Comparison of ENCODE assay signal across 11 cellular contexts in genomic region chr6:130778946-130779657, GRCh38. TPM values are rescaled to one million over a fixed set of nuclear protein-coding genes. Genes with fewer than 3 reads are reported as not detected.
DNase-seq lines count a peak whose midpoint lies in the region; ATAC-seq and TF ChIP-seq lines count a peak whose summit lies in the region.
"Had no signal": no experiment of that assay in that cellular context is flagged by ENCODE, and none has a peak within 500 bp of the region (broad histone marks: within the 10 kb centered on the region; RNA-seq: fewer than 3 reads in every experiment).

No MANE protein-coding gene starts in this region.

- peak overlapping the region in 2 of 3 experiments; percentile 3 to 50 for H3K27ac Mint-ChIP-seq in nephron

- H2AFZ ChIP-seq in DND-41 (ENCODE audit: low read depth, low read length) (no peak overlapping the region), trophoblast cell (ENCODE audit: insufficient read depth, low read length, poor library complexity) (no peak overlapping the region)

- H3K36me3 ChIP-seq in DND-41 (ENCODE audit: insufficient read depth, low read length) (no peaks in the 10 kb centered on the region), testis (ENCODE audit: low read depth, missing control alignments) (no peaks in the 10 kb centered on the region), trophoblast cell (ENCODE audit: control insufficient read depth in 1 of 2, insufficient read depth in 2 of 2, low read length in 2 of 2) (no peaks in the 10 kb centered on the region)
- H3K36me3 ChIP-seq: SJCRH30 had no signal

- H3K4me1 Mint-ChIP-seq in nephron, result peaks cover 21% of the 10 kb centered on the region

- H3K9me3 ChIP-seq in DND-41 (ENCODE audit: insufficient read depth, low read length, severe bottlenecking) (no peaks in the 10 kb centered on the region), testis (no peaks in the 10 kb centered on the region), trophoblast cell (ENCODE audit: insufficient read depth, low read depth, low read length) (no peaks in the 10 kb centered on the region)
- H3K9me3 ChIP-seq: SJCRH30 had no signal

- no peaks in the 10 kb centered on the region for H3K79me1 ChIP-seq in trophoblast cell (ENCODE audit: low read length)

- no peak overlapping the region for H3K4me3 Mint-ChIP-seq in nephron

- ATAC-seq in DND-41 (ENCODE audit: insufficient read depth, low read depth), result peak; percentile 33; the same call in 2 of the 3 replicates
- ATAC-seq in GM18858 (IDR thresholded peaks at IDR 0.05; ENCODE audit: unreplicated experiment), result no peak
- ATAC-seq: esophagus mucosa had no signal

- no peak overlapping the region for H3K4me3 ChIP-seq in DND-41 (ENCODE audit: low read depth in 1 of 2, low read length in 2 of 2)
- peak overlapping the region in 1 of 2 donors; percentile 0 for H3K4me3 ChIP-seq in cardiac fibroblast (replicated peaks in 1 of 2; ENCODE audit: low read depth in 2 of 2, low read length in 2 of 2)
- no peak overlapping the region for H3K4me3 ChIP-seq in testis
- no peak overlapping the region for H3K4me3 ChIP-seq in trophoblast cell (ENCODE audit: low read depth, low read length)
- H3K4me3 ChIP-seq: SJCRH30 had no signal

- H2BK120ac ChIP-seq in trophoblast cell (ENCODE audit: insufficient read depth, low read length, poor library complexity), result no peak overlapping the region

- H3K4me2 ChIP-seq in DND-41 (ENCODE audit: insufficient read depth, low read length) (no peak overlapping the region; the same call in 1 of the 2 replicates), trophoblast cell (ENCODE audit: low read length) (no peak overlapping the region)

- TF ChIP-seq CTCF in DND-41 (IDR thresholded peaks at IDR 0.05; ENCODE audit: borderline replicate concordance, extremely low read depth, low read length, poor library complexity, severe bottlenecking) (no peak), cardiac fibroblast (IDR thresholded peaks at IDR 0.05; ENCODE audit: low read depth, low read length) (no peak), nephron (IDR thresholded peaks at IDR 0.05; ENCODE audit: unreplicated experiment in 3 of 3) (no peak), testis (IDR thresholded peaks at IDR 0.05) (no peak)

- H3K27me3 ChIP-seq in DND-41 (ENCODE audit: insufficient read depth, low read length, poor library complexity) (no peaks in the 10 kb centered on the region), testis (no peaks in the 10 kb centered on the region), trophoblast cell (ENCODE audit: insufficient read depth, low read length) (no peaks in the 10 kb centered on the region)
- H3K27me3 ChIP-seq: SJCRH30 had no signal

- H2BK5ac ChIP-seq in trophoblast cell (ENCODE audit: low read depth, low read length, poor library complexity), result no peak overlapping the region

- intact Hi-C loops in testis (cut with DNase I; ENCODE audit: low total_unique reads), result no loop called here
- intact Hi-C loops in posterior cingulate gyrus (cut with DNase I), result no loop called here

- H3K79me2 ChIP-seq in DND-41 (ENCODE audit: insufficient read depth, low read length) (no peaks in the 10 kb centered on the region), trophoblast cell (ENCODE audit: control insufficient read depth, insufficient read depth, low read length, poor library complexity) (no peaks in the 10 kb centered on the region)

- peaks cover 3% of the 10 kb centered on the region for H3K27me3 Mint-ChIP-seq in nephron (ENCODE audit: low read depth)

- no peak overlapping the region for H4K91ac ChIP-seq in trophoblast cell (ENCODE audit: low read depth, low read length)

- DNase-seq in DND-41, result peak; percentile 39
- DNase-seq in LHCN-M2 (ENCODE audit: low read depth), result peak; percentile 36
- peak; percentile 50 to 80 for DNase-seq in cardiac fibroblast (ENCODE audit: low read depth in 2 of 2)
- no peak for DNase-seq in testis
- DNase-seq in trophoblast cell, result no peak
- DNase-seq in posterior cingulate gyrus, result no peak
- DNase-seq: activated CD4-positive, alpha-beta T cell treated with anti-CD3 and anti-CD28 coated beads, Interleukin-2, amount 50 U/mL, for 1 hour; SJCRH30 had no signal

- H3K14ac ChIP-seq in trophoblast cell (ENCODE audit: low read length), result no peak overlapping the region

- H3K18ac ChIP-seq in trophoblast cell (ENCODE audit: low read length), result no peak overlapping the region

- WGBS in testis, 2 donors, result 70 to 84% methylated on average over 7 of the region's 7 CpGs
- WGBS in trophoblast cell (ENCODE audit: extremely low coverage, insufficient coverage, insufficient read length), result no CpG with 5 or more reads among the region's 7 CpGs

- H4K20me1 ChIP-seq in DND-41 (ENCODE audit: insufficient read depth, low read length), result no peaks in the 10 kb centered on the region

- H3K36me3 Mint-ChIP-seq in nephron (ENCODE audit: low read depth), result no peaks in the 10 kb centered on the region

- no peak overlapping the region for H3K9ac ChIP-seq in DND-41 (ENCODE audit: low read depth, low read length)
- H3K9ac ChIP-seq in trophoblast cell (ENCODE audit: low read length), result no peak overlapping the region

- no peak overlapping the region for H2AK5ac ChIP-seq in trophoblast cell (ENCODE audit: low read length)

- no peak overlapping the region for H3K4ac ChIP-seq in trophoblast cell (ENCODE audit: low read depth, low read length)

- H4K12ac ChIP-seq in trophoblast cell (ENCODE audit: low read depth, low read length), result no peak overlapping the region

- H3K27ac ChIP-seq in DND-41 (ENCODE audit: low read length), result 0 out of 2 replicates have a peak overlapping the region, but pooled peaks have one; percentile 7
- no peak overlapping the region for H3K27ac ChIP-seq in testis
- H3K27ac ChIP-seq in trophoblast cell (ENCODE audit: low read depth, low read length), result no peak overlapping the region
- H3K27ac ChIP-seq: SJCRH30 had no signal

- H3K9me3 Mint-ChIP-seq in nephron, result peaks cover 15% of the 10 kb centered on the region

- TF ChIP-seq POLR2A in testis (IDR thresholded peaks at IDR 0.05), result no peak

- H2BK12ac ChIP-seq in trophoblast cell (ENCODE audit: low read length), result no peak overlapping the region

- H4K8ac ChIP-seq in trophoblast cell (ENCODE audit: low read depth, low read length), result no peak overlapping the region

- H3K23ac ChIP-seq in trophoblast cell (ENCODE audit: low read length), result no peak overlapping the region

- H3K4me1 ChIP-seq in DND-41 (ENCODE audit: insufficient read depth, low read length) (peaks cover 36% of the 10 kb centered on the region), testis (no peaks in the 10 kb centered on the region), trophoblast cell (ENCODE audit: control insufficient read depth in 1 of 2, insufficient read depth in 2 of 2, low read length in 2 of 2) (no peaks in the 10 kb centered on the region)

RNA-seq across cellular contexts. Expression of gene SMLR1, which starts 48.1 kb away (rescaled TPM):
- total RNA-seq in LHCN-M2 (2014; rRNA removed) (not detected in 2 replicates), testis (under 1 TPM; 0.31 to 0.94 TPM)
- not detected for polyA plus RNA-seq in LHCN-M2 (2012)
- 0.28 TPM for polyA plus RNA-seq in testis (ENCODE audit: insufficient read depth, low read depth, low replicate concordance)
- polyA plus RNA-seq in trophoblast cell (2013), result not detected in 2 replicates
- total RNA-seq: esophagus mucosa, SJCRH30 had no signal

Comparison
In these comparisons a context has a peak if more than half of its experiments do, and no peak if none do; other contexts are left out.
1. DNase-seq: peak in DND-41 (single experiment), LHCN-M2 (single experiment) and cardiac fibroblast (2 of 2); none in testis (single experiment), trophoblast cell (0 of 2) and posterior cingulate gyrus (0 of 10).